Comparison of ENCODE assay signal across 8 cellular contexts in genomic region chr17:66673668-66674276, GRCh38.
DNase-seq lines count a peak whose midpoint lies in the region; ATAC-seq, FAIRE-seq and TF ChIP-seq lines count a peak whose summit lies in the region.

No MANE protein-coding gene starts in this region.

- no peak for ATAC-seq in HG03095 (IDR thresholded peaks at IDR 0.05; ENCODE audit: unreplicated experiment)

- H3K4me3 ChIP-seq in SK-N-MC: no peak overlapping the region
- no peak overlapping the region for H3K4me3 ChIP-seq in astrocyte (ENCODE audit: insufficient read depth, low read depth, low read length)
- H3K4me3 ChIP-seq in right atrium auricular region: no peak overlapping the region

- H3K27me3 ChIP-seq in astrocyte (ENCODE audit: insufficient read depth, low read length): no peaks in the 10 kb centered on the region
- H3K27me3 ChIP-seq in right atrium auricular region: no peaks in the 10 kb centered on the region

- peaks cover 16% of the 10 kb centered on the region for H4K20me1 ChIP-seq in astrocyte (ENCODE audit: insufficient read depth, low read length)

- TF ChIP-seq CTCF in astrocyte (IDR thresholded peaks at IDR 0.05; ENCODE audit: insufficient read depth, low read depth, low read length) (peak; percentile 92), right atrium auricular region (IDR thresholded peaks at IDR 0.05) (peak; percentile 42 to 82)

- H3K4me1 Mint-ChIP-seq in astrocyte (ENCODE audit: low read depth, unreplicated experiment): peaks cover 5% of the 10 kb centered on the region

- H3K4me2 ChIP-seq in astrocyte (ENCODE audit: low read length): no peak overlapping the region

- H3K36me3 ChIP-seq in SK-N-MC (ENCODE audit: insufficient read depth, low read length) (no peaks in the 10 kb centered on the region), astrocyte (ENCODE audit: insufficient read depth, low read length) (no peaks in the 10 kb centered on the region), right atrium auricular region (no peaks in the 10 kb centered on the region)

- H2AFZ ChIP-seq in astrocyte (ENCODE audit: low read depth, low read length): no peak overlapping the region

- no peak overlapping the region for H3K27ac ChIP-seq in SK-N-MC
- H3K27ac ChIP-seq in astrocyte (ENCODE audit: low read depth, low read length): no peak overlapping the region
- no peak overlapping the region for H3K27ac ChIP-seq in right atrium auricular region

- no peaks in the 10 kb centered on the region for H3K27me3 Mint-ChIP-seq in astrocyte (ENCODE audit: low read depth, unreplicated experiment)

- DNase-seq in COR-L47 (lab: John Stamatoyannopoulos, UW): peak; percentile 55
- peak; percentile 80 for DNase-seq in HTR-8/SVneo (ENCODE audit: insufficient read length, low spot score)
- peak; percentile 2 for DNase-seq in SK-N-MC (ENCODE audit: low read depth, low spot score)
- DNase-seq in astrocyte (ENCODE audit: low read depth): peak; percentile 54
- no peak for DNase-seq in right atrium auricular region (ENCODE audit: low spot score)
- DNase-seq in putamen (ENCODE audit: low spot score): peak; percentile 51
- DNase-seq in SKM-1 (lab: John Stamatoyannopoulos, UW; ENCODE audit: unreplicated experiment): no peak

- H3K4me1 ChIP-seq in astrocyte (ENCODE audit: insufficient read depth, low read length): no peaks in the 10 kb centered on the region
- H3K4me1 ChIP-seq in right atrium auricular region: no peaks in the 10 kb centered on the region

- no peaks in the 10 kb centered on the region for H3K9me3 ChIP-seq in SK-N-MC (ENCODE audit: low read depth, low read length)
- H3K9me3 ChIP-seq in astrocyte (ENCODE audit: insufficient read depth, low read depth, low read length): no peaks in the 10 kb centered on the region
- H3K9me3 ChIP-seq in right atrium auricular region: peaks cover 0 to 13% of the 10 kb centered on the region in 2 donors

- H3K4me3 Mint-ChIP-seq in astrocyte (ENCODE audit: unreplicated experiment): no peak overlapping the region

- peaks cover 11% of the 10 kb centered on the region for H3K36me3 Mint-ChIP-seq in astrocyte (ENCODE audit: low read depth, unreplicated experiment)

- H3K79me2 ChIP-seq in astrocyte (ENCODE audit: insufficient read depth, low read length): no peaks in the 10 kb centered on the region

- H3K9me3 Mint-ChIP-seq in astrocyte (ENCODE audit: unreplicated experiment): no peaks in the 10 kb centered on the region

- no peak overlapping the region for H3K9ac ChIP-seq in SK-N-MC (ENCODE audit: insufficient read length)
- no peak overlapping the region for H3K9ac ChIP-seq in astrocyte (ENCODE audit: low read length)

- peak; percentile 89 for FAIRE-seq in HTR-8/SVneo (lab: Jason Lieb, UNC)
- peak; percentile 80 for FAIRE-seq in astrocyte (lab: Jason Lieb, UNC)

- H3K27ac Mint-ChIP-seq in astrocyte (ENCODE audit: unreplicated experiment): no peak overlapping the region

Comparison
In these comparisons a context has a peak if more than half of its experiments do, and no peak if none do; other contexts are left out.
1. DNase-seq: peak in COR-L47 (single experiment), HTR-8/SVneo (single experiment), SK-N-MC (single experiment), astrocyte (single experiment) and putamen (single experiment); none in right atrium auricular region (single experiment) and SKM-1 (single experiment).